Comparison of ENCODE assay signal across 8 cellular contexts in genomic region chr16:67226295-67226803, GRCh38. TPM values are rescaled to one million over a fixed set of nuclear protein-coding genes. Genes with fewer than 3 reads are reported as not detected.
DNase-seq lines count a peak whose midpoint lies in the region; ATAC-seq and TF ChIP-seq lines count a peak whose summit lies in the region.

No MANE protein-coding gene starts in this region.

- H3K4me2 ChIP-seq in neural cell (ENCODE audit: low read length), result peak overlapping the region; percentile 92

- no peaks in the 10 kb centered on the region for H3K9me3 ChIP-seq in ectodermal cell (ENCODE audit: control insufficient read depth, low read length)
- H3K9me3 ChIP-seq in neural cell (ENCODE audit: low read length), result no peaks in the 10 kb centered on the region

- peaks cover 26% of the 10 kb centered on the region for H3K4me1 Mint-ChIP-seq in CD14-positive monocyte

- no peaks in the 10 kb centered on the region for H3F3A ChIP-seq in neural cell (ENCODE audit: insufficient read depth, low read length, poor library complexity, severe bottlenecking)

- TF ChIP-seq POLR2A in NB4 (IDR thresholded peaks at IDR 0.05; ENCODE audit: extremely low read depth, insufficient read length), result no peak

- H3K27ac ChIP-seq in ectodermal cell (ENCODE audit: insufficient read depth, low read depth, low read length, poor library complexity, severe bottlenecking) (no peak overlapping the region), neural cell (ENCODE audit: low read length) (peak overlapping the region; percentile 56)

- H2AFZ ChIP-seq in neural cell (ENCODE audit: low read depth, low read length), result peak overlapping the region; percentile 58

- ATAC-seq in HG03280 (IDR thresholded peaks at IDR 0.05; ENCODE audit: unreplicated experiment) (no peak), GM18519 (IDR thresholded peaks at IDR 0.05; ENCODE audit: low FRiP score, unreplicated experiment) (no peak), HG02852 (IDR thresholded peaks at IDR 0.05; ENCODE audit: unreplicated experiment) (no peak)

- H3K27me3 Mint-ChIP-seq in CD14-positive monocyte (ENCODE audit: low read depth in 3 of 3), result peaks cover 0 to 1% (median 0%) of the 10 kb centered on the region in 3 donors

- no peaks in the 10 kb centered on the region for H3K27me3 ChIP-seq in ectodermal cell (ENCODE audit: control insufficient read depth, insufficient read depth, low read length, poor library complexity, severe bottlenecking)
- H3K27me3 ChIP-seq in neural cell (ENCODE audit: insufficient read depth, low read depth, low read length), result no peaks in the 10 kb centered on the region

- peaks cover 12% of the 10 kb centered on the region for H3K79me2 ChIP-seq in neural cell (replicated peaks; ENCODE audit: insufficient read depth, low read length)

- H3K9ac ChIP-seq in neural cell (ENCODE audit: low read length), result peak overlapping the region; percentile 94

- peak overlapping the region; percentile 90 to 99 (median 96) for H3K27ac Mint-ChIP-seq in CD14-positive monocyte

- TF ChIP-seq RAD21 in neural cell (conservative IDR thresholded peaks at IDR 0.05), result no peak

- H3K4me3 Mint-ChIP-seq in CD14-positive monocyte, result peak overlapping the region; percentile 95 to 96

- 15% methylated on average over 12 of the region's 12 CpGs for WGBS in ectodermal cell, 2 experiments

- H3K4me3 ChIP-seq in NB4 (ENCODE audit: low read depth, low read length), result peak overlapping the region; percentile 73
- peak overlapping the region; percentile 100 for H3K4me3 ChIP-seq in ectodermal cell (ENCODE audit: insufficient read depth, low read depth, low read length)
- peak overlapping the region; percentile 72 for H3K4me3 ChIP-seq in neural cell (ENCODE audit: low read length)

- H3K36me3 Mint-ChIP-seq in CD14-positive monocyte, result peaks cover 31 to 33% of the 10 kb centered on the region in 2 donors

- TF ChIP-seq CTCF in CD14-positive monocyte (IDR thresholded peaks at IDR 0.05), result no peak
- TF ChIP-seq CTCF in NB4 (IDR thresholded peaks at IDR 0.05; ENCODE audit: low read depth, low read length), result no peak
- no peak for TF ChIP-seq CTCF in neural cell (IDR thresholded peaks at IDR 0.05; ENCODE audit: poor library complexity, severe bottlenecking)

- H3K36me3 ChIP-seq in ectodermal cell (ENCODE audit: control insufficient read depth, insufficient read depth, low read length) (peaks cover 9% of the 10 kb centered on the region), neural cell (ENCODE audit: insufficient read depth, low read length) (no peaks in the 10 kb centered on the region)

- intact Hi-C loops in CD14-positive monocyte (cut with micrococcal nuclease), result loop anchor here (2.0 to 5.0 kb wide), 2 partner anchors 20 to 34 kb away; partner anchors contain the start of genes E2F4 (in 2 of the 2), EXOC3L1 (in 2 of the 2) and FHOD1 (in 1 of the 2)

- H4K20me1 ChIP-seq in neural cell (ENCODE audit: insufficient read depth), result no peaks in the 10 kb centered on the region

- H3K9me3 Mint-ChIP-seq in CD14-positive monocyte, result peaks cover 0 to 3% (median 1%) of the 10 kb centered on the region in 7 donors

- TF ChIP-seq EP300 in neural cell (conservative IDR thresholded peaks at IDR 0.05; ENCODE audit: poor library complexity, severe bottlenecking), result no peak

- no peaks in the 10 kb centered on the region for H3K9me2 ChIP-seq in neural cell (ENCODE audit: insufficient read depth, low read length)

- DNase-seq in CD14-positive monocyte (ENCODE audit: low spot score) (no peak), NB4 (ENCODE audit: low read depth) (no peak), NCI-H82 (lab: John Stamatoyannopoulos, UW) (no peak)

- peaks cover 6% of the 10 kb centered on the region for H3K4me1 ChIP-seq in ectodermal cell (ENCODE audit: control insufficient read depth, insufficient read depth, low read length)

TF ChIP-seq in neural cell, 6 proteins besides CTCF, POLR2A, EP300 and RAD21:
- TF ChIP-seq MXI1 (conservative IDR thresholded peaks at IDR 0.05; ENCODE audit: poor library complexity, severe bottlenecking) (no peak), REST (IDR thresholded peaks at IDR 0.05; ENCODE audit: borderline replicate concordance) (no peak), SMC3 (conservative IDR thresholded peaks at IDR 0.05; ENCODE audit: poor library complexity) (no peak), TAF1 (IDR thresholded peaks at IDR 0.05; ENCODE audit: low read depth) (no peak), POLR2AphosphoS5 (IDR thresholded peaks at IDR 0.05) (no peak), EZH2 (IDR thresholded peaks at IDR 0.05; ENCODE audit: borderline replicate concordance, insufficient read depth, low read length, poor library complexity, severe bottlenecking) (no peak)

RNA-seq across cellular contexts. Expression of gene TMEM208, which starts 0.6 kb away (rescaled TPM):
- polyA plus RNA-seq in CD14-positive monocyte (100 to 1,000 TPM; 117 to 130 TPM), neural cell (39.2 and 53.5 TPM in 2 replicates)
- polyA plus RNA-seq in ectodermal cell (2013, experiment 1 of 4), result 34.1 TPM
- 38.5 TPM for polyA plus RNA-seq in ectodermal cell (2013, experiment 2 of 4)
- polyA plus RNA-seq in ectodermal cell (2013, experiment 3 of 4), result 33.7 TPM
- polyA plus RNA-seq in ectodermal cell (2013, experiment 4 of 4), result 34.7 TPM
- 20.2 and 26.9 TPM in 2 replicates for polyA minus RNA-seq in neural cell

RNA-seq across cellular contexts. Expression of gene FHOD1, which starts 20.9 kb away (rescaled TPM):
- polyA plus RNA-seq in CD14-positive monocyte (1 to 10 TPM; 5.1 to 5.5 TPM), neural cell (0.92 and 6.3 TPM in 2 replicates)
- polyA plus RNA-seq in ectodermal cell (2013, experiment 1 of 4), result 20.6 TPM
- polyA plus RNA-seq in ectodermal cell (2013, experiment 2 of 4), result 17.2 TPM
- 16.0 TPM for polyA plus RNA-seq in ectodermal cell (2013, experiment 3 of 4)
- 17.1 TPM for polyA plus RNA-seq in ectodermal cell (2013, experiment 4 of 4)
- 2.1 and 2.2 TPM in 2 replicates for polyA minus RNA-seq in neural cell

RNA-seq across cellular contexts. Expression of gene SLC9A5, which starts 22.4 kb away (rescaled TPM):
- polyA plus RNA-seq in CD14-positive monocyte (not detected), neural cell (1.6 and 1.8 TPM in 2 replicates)
- 3.1 TPM for polyA plus RNA-seq in ectodermal cell (2013, experiment 1 of 4)
- 3.3 TPM for polyA plus RNA-seq in ectodermal cell (2013, experiment 2 of 4)
- polyA plus RNA-seq in ectodermal cell (2013, experiment 3 of 4), result 3.5 TPM
- polyA plus RNA-seq in ectodermal cell (2013, experiment 4 of 4), result 3.8 TPM
- polyA minus RNA-seq in neural cell, result 0.73 and 0.93 TPM in 2 replicates

RNA-seq across cellular contexts. Expression of gene ELMO3, which starts 27.4 kb away (rescaled TPM):
- polyA plus RNA-seq in CD14-positive monocyte (under 1 TPM in 1 of 2 donors, not detected in 1; 0.15 TPM), neural cell (2.2 and 3.5 TPM in 2 replicates)
- 2.4 TPM for polyA plus RNA-seq in ectodermal cell (2013, experiment 1 of 4)
- polyA plus RNA-seq in ectodermal cell (2013, experiment 2 of 4), result 1.5 TPM
- polyA plus RNA-seq in ectodermal cell (2013, experiment 3 of 4), result 1.7 TPM
- polyA plus RNA-seq in ectodermal cell (2013, experiment 4 of 4), result 2.3 TPM
- 0.49 and 1.5 TPM in 2 replicates for polyA minus RNA-seq in neural cell

RNA-seq across cellular contexts. Expression of gene E2F4, which starts 34.4 kb away (rescaled TPM):
- 10 to 100 TPM; 53.1 to 61.5 TPM for polyA plus RNA-seq in CD14-positive monocyte
- polyA plus RNA-seq in ectodermal cell (2013, experiment 1 of 4), result 76.6 TPM
- polyA plus RNA-seq in ectodermal cell (2013, experiment 2 of 4), result 70.5 TPM
- 67.0 TPM for polyA plus RNA-seq in ectodermal cell (2013, experiment 3 of 4)
- 72.3 TPM for polyA plus RNA-seq in ectodermal cell (2013, experiment 4 of 4)
- polyA plus RNA-seq in neural cell, result 112 and 140 TPM in 2 replicates
- 44.2 and 55.0 TPM in 2 replicates for polyA minus RNA-seq in neural cell
